In the genomic region with DNA sequence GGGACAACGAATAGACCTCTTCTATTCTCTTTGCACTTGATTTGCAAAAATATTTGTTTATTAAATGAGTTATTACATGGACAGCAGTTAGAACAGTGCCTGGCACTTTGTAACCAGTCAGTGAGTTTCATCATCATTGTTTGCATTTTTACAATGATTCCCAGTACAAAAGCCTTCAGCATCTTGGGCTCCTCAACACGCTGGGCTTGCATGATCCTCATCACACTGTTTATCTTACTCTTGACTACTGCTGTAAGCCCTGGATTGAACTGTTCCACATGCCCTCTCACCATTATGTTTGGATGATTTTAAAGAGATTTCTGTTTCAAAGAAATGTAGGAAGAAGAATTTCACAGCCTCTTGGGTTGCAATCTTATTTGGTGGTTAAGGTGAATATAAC, we compare ENCODE assay signal across 26 cellular contexts.
"Had no signal": no experiment of that assay in that cellular context is flagged by ENCODE, and none has a peak within 500 bp of the region (broad histone marks: within the 10 kb centered on the region; RNA-seq: fewer than 3 reads in every experiment).

No MANE protein-coding gene starts in this region.

- H3K36me3 ChIP-seq: brain microvascular endothelial cell, lower lobe of right lung, neural progenitor cell, spleen, transverse colon had no signal

- H3K4me1 Mint-ChIP-seq: activated CD4-positive, alpha-beta T cell treated with anti-CD3 and anti-CD28 coated beads, Interleukin-2, amount 10 ng/mL, durations not matched to agents 7 days and 5 days; activated T-helper 17 cell treated with anti-CD3 and anti-CD28 coated beads, Interleukin-2, amount 50 U/mL, for 72 hours; natural killer cell had no signal

- H2AFZ ChIP-seq: neural progenitor cell, parathyroid adenoma had no signal

- H3K4me3 ChIP-seq: lower lobe of right lung, neural progenitor cell, spleen, testis, transverse colon had no signal

- H3K4me1 ChIP-seq: lower lobe of right lung, neural progenitor cell, parathyroid adenoma, spleen, testis, transverse colon had no signal

- ATAC-seq: activated CD8-positive, alpha-beta T cell treated with anti-CD3 and anti-CD28 coated beads for 36 hours; activated T-cell treated with anti-CD3 and anti-CD28 coated beads, Interleukin-2, amount 50 U/mL, for 4 hours; activated T-helper 17 cell treated with anti-CD3 and anti-CD28 coated beads, Interleukin-2, amount 50 U/mL, for 72 hours; effector memory CD8-positive, alpha-beta T cell; left lobe of liver; natural killer cell; right cardiac atrium; stimulated activated naive CD8-positive, alpha-beta T cell treated with anti-CD3 and anti-CD28 coated beads, Interleukin-15, Interleukin-2, amounts not matched to agents 100 U/mL and 50 U/mL, for 24 hours; WTC11 had no signal

- H3K9me3 Mint-ChIP-seq: activated CD4-positive, alpha-beta T cell treated with anti-CD3 and anti-CD28 coated beads, Interleukin-2, amount 10 ng/mL, durations not matched to agents 7 days and 5 days; activated CD8-positive, alpha-beta T cell treated with anti-CD3 and anti-CD28 coated beads for 36 hours; activated T-cell treated with anti-CD3 and anti-CD28 coated beads, Interleukin-2, amount 50 U/mL, for 4 hours; activated T-helper 17 cell treated with anti-CD3 and anti-CD28 coated beads, Interleukin-2, amount 50 U/mL, for 72 hours; natural killer cell had no signal

- H3K27me3 ChIP-seq: brain microvascular endothelial cell, neural progenitor cell, spleen, testis, transverse colon had no signal

- H3K27ac Mint-ChIP-seq: activated CD4-positive, alpha-beta T cell treated with anti-CD3 and anti-CD28 coated beads, Interleukin-2, amount 10 ng/mL, durations not matched to agents 7 days and 5 days; activated CD8-positive, alpha-beta T cell treated with anti-CD3 and anti-CD28 coated beads for 36 hours; activated T-helper 17 cell treated with anti-CD3 and anti-CD28 coated beads, Interleukin-2, amount 50 U/mL, for 72 hours; effector memory CD8-positive, alpha-beta T cell; natural killer cell; neural progenitor cell; WTC11 had no signal

- H3K4me3 Mint-ChIP-seq: activated CD4-positive, alpha-beta T cell treated with anti-CD3 and anti-CD28 coated beads, Interleukin-2, amount 10 ng/mL, durations not matched to agents 7 days and 5 days; activated CD8-positive, alpha-beta T cell treated with anti-CD3 and anti-CD28 coated beads for 36 hours; activated T-cell treated with anti-CD3 and anti-CD28 coated beads, Interleukin-2, amount 50 U/mL, for 4 hours; activated T-helper 17 cell treated with anti-CD3 and anti-CD28 coated beads, Interleukin-2, amount 50 U/mL, for 72 hours; effector memory CD8-positive, alpha-beta T cell; natural killer cell; neural progenitor cell; WTC11 had no signal

- H3K9me3 ChIP-seq: lower lobe of right lung, spleen, testis, transverse colon had no signal

- H3K27ac ChIP-seq: brain microvascular endothelial cell, lower lobe of right lung, neural progenitor cell, parathyroid adenoma, spleen, testis, transverse colon had no signal

- H3K9ac ChIP-seq: neural progenitor cell, parathyroid adenoma had no signal

- DNase-seq: activated CD4-positive, alpha-beta T cell treated with anti-CD3 and anti-CD28 coated beads for 1 hour; activated CD4-positive, alpha-beta T cell treated with anti-CD3 and anti-CD28 coated beads, Interleukin-2, amount 10 ng/mL, durations not matched to agents 7 days and 5 days; activated CD8-positive, alpha-beta T cell treated with anti-CD3 and anti-CD28 coated beads for 36 hours; activated gamma-delta T cell treated with Interleukin-2 at 50 U/mL for 16 hours; activated naive CD4-positive, alpha-beta T cell treated with anti-CD3 and anti-CD28 coated beads, Interleukin-2, amount 50 U/mL, for 16 hours; activated T-cell treated with anti-CD3 and anti-CD28 coated beads, Interleukin-2, amount 50 U/mL, for 4 hours; amniotic stem cell; brain microvascular endothelial cell; cortex of kidney; effector memory CD8-positive, alpha-beta T cell; kidney glomerular epithelial cell; lower lobe of right lung; mesendoderm; natural killer cell; occipital lobe; right cardiac atrium; spleen; stimulated activated CD4-positive, alpha-beta T cell treated with anti-CD3 and anti-CD28 coated beads, Interleukin-2, amount 100 ng/mL, for 48 hours; stimulated activated naive CD8-positive, alpha-beta T cell treated with anti-CD3 and anti-CD28 coated beads, Interleukin-15, Interleukin-2, amounts not matched to agents 100 U/mL and 50 U/mL, for 24 hours; testis; transverse colon had no signal

- H3K27me3 Mint-ChIP-seq: activated T-helper 17 cell treated with anti-CD3 and anti-CD28 coated beads, Interleukin-2, amount 50 U/mL, for 72 hours had no signal

- H3K4me2 ChIP-seq: neural progenitor cell had no signal

- H3K79me2 ChIP-seq: parathyroid adenoma had no signal

- H3K36me3 Mint-ChIP-seq: natural killer cell had no signal
